Comparison of ENCODE assay signal across 12 cellular contexts in genomic region chr2:121382744-121383143, GRCh38.
DNase-seq lines count a peak whose midpoint lies in the region; ATAC-seq and TF ChIP-seq lines count a peak whose summit lies in the region.
"Had no signal": no experiment of that assay in that cellular context is flagged by ENCODE, and none has a peak within 500 bp of the region (broad histone marks: within the 10 kb centered on the region; RNA-seq: fewer than 3 reads in every experiment).

No MANE protein-coding gene starts in this region.

- no peak overlapping the region for H3K27ac Mint-ChIP-seq in HFFc6

- no peak overlapping the region for H3K4me2 ChIP-seq in DND-41 (ENCODE audit: insufficient read depth, low read length)

- no peaks in the 10 kb centered on the region for H3K79me2 ChIP-seq in DND-41 (ENCODE audit: insufficient read depth, low read length)

- no peaks in the 10 kb centered on the region for H3K27me3 ChIP-seq in DND-41 (ENCODE audit: insufficient read depth, low read length, poor library complexity)
- H3K27me3 ChIP-seq: suprapubic skin had no signal

- H3K4me1 Mint-ChIP-seq in HFFc6 (ENCODE audit: low read depth): peaks cover 45% of the 10 kb centered on the region

- no peaks in the 10 kb centered on the region for H3K4me1 ChIP-seq in DND-41 (ENCODE audit: insufficient read depth, low read length)
- H3K4me1 ChIP-seq: suprapubic skin had no signal

- H3K9me3 Mint-ChIP-seq in HFFc6: no peaks in the 10 kb centered on the region

- no peaks in the 10 kb centered on the region; the same call in 1 of the 2 replicates for H3K27me3 Mint-ChIP-seq in HFFc6 (ENCODE audit: insufficient read depth)

- no peak overlapping the region for H2AFZ ChIP-seq in DND-41 (ENCODE audit: low read depth, low read length)

- TF ChIP-seq CTCF in DND-41 (IDR thresholded peaks at IDR 0.05; ENCODE audit: borderline replicate concordance, extremely low read depth, low read length, poor library complexity, severe bottlenecking): peak; percentile 8
- TF ChIP-seq CTCF in HFFc6 (IDR thresholded peaks at IDR 0.05): peak; percentile 55
- TF ChIP-seq CTCF in cardiac fibroblast (IDR thresholded peaks at IDR 0.05; ENCODE audit: low read depth, low read length): peak; percentile 24

- H3K9ac ChIP-seq in DND-41 (ENCODE audit: low read depth, low read length): no peak overlapping the region

- no peaks in the 10 kb centered on the region; the same call in 1 of the 2 replicates for H4K20me1 ChIP-seq in DND-41 (ENCODE audit: insufficient read depth, low read length)

- H3K36me3 ChIP-seq in DND-41 (ENCODE audit: insufficient read depth, low read length): peaks cover 84% of the 10 kb centered on the region

- H3K36me3 Mint-ChIP-seq in HFFc6 (ENCODE audit: low read depth): peaks cover 49% of the 10 kb centered on the region

- no peak overlapping the region for H3K27ac ChIP-seq in DND-41 (ENCODE audit: low read length)
- H3K27ac ChIP-seq: suprapubic skin had no signal

- no peak overlapping the region for H3K4me3 ChIP-seq in DND-41 (ENCODE audit: low read depth in 1 of 2, low read length in 2 of 2)
- H3K4me3 ChIP-seq in cardiac fibroblast (replicated peaks in 1 of 2; ENCODE audit: low read depth in 2 of 2, low read length in 2 of 2): no peak overlapping the region
- H3K4me3 ChIP-seq: suprapubic skin had no signal

- no peak for ATAC-seq in DND-41 (ENCODE audit: insufficient read depth, low read depth)
- no peak for ATAC-seq in HG03039 (IDR thresholded peaks at IDR 0.05; ENCODE audit: unreplicated experiment)

- DNase-seq in DND-41 (no peak), HFFc6 (no peak), cardiac fibroblast (ENCODE audit: low read depth in 2 of 2) (peak in 1 of 2 donors; percentile 31), midbrain (lab: John Stamatoyannopoulos, UW) (peak; percentile 59)
- DNase-seq in stimulated activated CD4-positive, alpha-beta T cell treated with anti-CD3 and anti-CD28 coated beads, Interleukin-4, amount 100 ng/mL, for 4 hours: no peak
- DNase-seq in activated CD4-positive, alpha-beta T cell treated with anti-CD3 and anti-CD28 coated beads for 4 hours: no peak
- DNase-seq in stimulated activated CD8-positive, alpha-beta memory T cell treated with anti-CD3 and anti-CD28 coated beads, Interleukin-4, amount 100 ng/mL, for 48 hours: no peak
- DNase-seq: activated T-cell treated with anti-CD3 and anti-CD28 coated beads, Interleukin-2, amount 50 U/mL, for 48 hours; NCI-H1105 treated with DMSO at 0.1 percent for 48 hours; NCI-H748 treated with DMSO at 0.1 percent for 48 hours had no signal

- H3K9me3 ChIP-seq in DND-41 (ENCODE audit: insufficient read depth, low read length, severe bottlenecking): no peaks in the 10 kb centered on the region
- H3K9me3 ChIP-seq: suprapubic skin had no signal

- H3K4me3 Mint-ChIP-seq in HFFc6: no peak overlapping the region
